ENCODE assay signal across 13 cellular contexts in genomic region chrX:8737883-8738282, GRCh38. TPM values are rescaled to one million over a fixed set of nuclear protein-coding genes. Genes with fewer than 3 reads are reported as not detected.
DNase-seq lines count a peak whose midpoint lies in the region; ATAC-seq and TF ChIP-seq lines count a peak whose summit lies in the region.
"Had no signal": no experiment of that assay in that cellular context is flagged by ENCODE, and none has a peak within 500 bp of the region (broad histone marks: within the 10 kb centered on the region; RNA-seq: fewer than 3 reads in every experiment).

No MANE protein-coding gene starts in this region.

- H3K27me3 ChIP-seq in psoas muscle (ENCODE audit: insufficient read depth in 3 of 3, low read length in 2 of 3), result peaks cover 0 to 4% (median 0%) of the 10 kb centered on the region in 3 donors
- peaks cover 0 to 4% (median 0%) of the 10 kb centered on the region in 3 donors for H3K27me3 ChIP-seq in skeletal muscle tissue (ENCODE audit: control insufficient read depth in 3 of 3, insufficient read depth in 3 of 3, low read length in 3 of 3)
- H3K27me3 ChIP-seq: BE2C had no signal

- no peaks in the 10 kb centered on the region for H3K36me3 Mint-ChIP-seq in progenitor cell of endocrine pancreas (ENCODE audit: insufficient read depth)
- H3K36me3 Mint-ChIP-seq: CD14-positive monocyte; CD4-positive, alpha-beta memory T cell; CD4-positive, CD25-positive, alpha-beta regulatory T cell; CD8-positive, alpha-beta memory T cell had no signal

- TF ChIP-seq CTCF in psoas muscle (IDR thresholded peaks at IDR 0.05) (no peak), progenitor cell of endocrine pancreas (IDR thresholded peaks at IDR 0.05; ENCODE audit: unreplicated experiment) (no peak)

- peak in 3 of 4 donors; percentile 63 to 81 (median 66) for ATAC-seq in psoas muscle

- 35 to 71% (median 47%) methylated on average over 9 of the region's 9 CpGs for WGBS in psoas muscle, 3 donors

- H3K9me3 ChIP-seq in psoas muscle (no peaks in the 10 kb centered on the region), skeletal muscle tissue (ENCODE audit: control insufficient read depth in 3 of 3, low read length in 3 of 3) (no peaks in the 10 kb centered on the region)
- H3K9me3 ChIP-seq: BE2C, BLaER1 had no signal

- peaks cover 2% of the 10 kb centered on the region for H3K4me1 Mint-ChIP-seq in progenitor cell of endocrine pancreas (ENCODE audit: low read depth)

- DNase-seq in NCI-H69 (lab: John Stamatoyannopoulos, UW) (peak; percentile 27), psoas muscle (no peak), progenitor cell of endocrine pancreas (ENCODE audit: low spot score, unreplicated experiment) (no peak), DMS 273 (lab: John Stamatoyannopoulos, UW; ENCODE audit: unreplicated experiment) (no peak)
- DNase-seq: 8988T, GF-D8 had no signal

- peak overlapping the region; percentile 21 for H3K4me3 ChIP-seq in psoas muscle
- peak overlapping the region in 2 of 3 donors; percentile 29 to 35 for H3K4me3 ChIP-seq in skeletal muscle tissue (ENCODE audit: low read length in 3 of 3)
- H3K4me3 ChIP-seq: BLaER1 had no signal

- H3K27me3 Mint-ChIP-seq in progenitor cell of endocrine pancreas, result peaks cover 40% of the 10 kb centered on the region

- no peak overlapping the region for H3K27ac Mint-ChIP-seq in progenitor cell of endocrine pancreas
- H3K27ac Mint-ChIP-seq: CD14-positive monocyte; CD4-positive, alpha-beta memory T cell; CD4-positive, CD25-positive, alpha-beta regulatory T cell; CD8-positive, alpha-beta memory T cell had no signal

- intact Hi-C loops in psoas muscle (cut with DNase I), result loop anchor here in 1 of 2 donors (5.0 kb wide), 1 partner anchor 741 kb away; no protein-coding TSS in a partner anchor

- peak overlapping the region; percentile 32 to 51 (median 33) for H3K9ac ChIP-seq in skeletal muscle tissue (ENCODE audit: low read depth in 1 of 3, low read length in 3 of 3)
- H3K9ac ChIP-seq: BLaER1 had no signal

- H3K4me3 Mint-ChIP-seq in progenitor cell of endocrine pancreas (ENCODE audit: low read depth), result no peak overlapping the region
- H3K4me3 Mint-ChIP-seq: CD14-positive monocyte; CD4-positive, alpha-beta memory T cell; CD4-positive, CD25-positive, alpha-beta regulatory T cell; CD8-positive, alpha-beta memory T cell had no signal

- no peaks in the 10 kb centered on the region for H3K36me3 ChIP-seq in psoas muscle (ENCODE audit: insufficient read depth in 1 of 2, low read depth in 1 of 2)
- no peaks in the 10 kb centered on the region for H3K36me3 ChIP-seq in skeletal muscle tissue (ENCODE audit: control insufficient read depth in 3 of 3, insufficient read depth in 3 of 3, low read length in 3 of 3)
- H3K36me3 ChIP-seq: BE2C, BLaER1 had no signal

- no peaks in the 10 kb centered on the region for H3K9me3 Mint-ChIP-seq in progenitor cell of endocrine pancreas (ENCODE audit: low read depth)
- H3K9me3 Mint-ChIP-seq: CD4-positive, alpha-beta memory T cell; CD8-positive, alpha-beta memory T cell had no signal

- H3K4me1 ChIP-seq in psoas muscle (no peaks in the 10 kb centered on the region), skeletal muscle tissue (ENCODE audit: control insufficient read depth in 3 of 3, insufficient read depth in 3 of 3, low read length in 3 of 3) (no peaks in the 10 kb centered on the region)
- H3K4me1 ChIP-seq: BE2C, BLaER1 had no signal

- H3K27ac ChIP-seq in psoas muscle (peak overlapping the region; percentile 62), skeletal muscle tissue (ENCODE audit: low read depth, low read length) (peak overlapping the region; percentile 47)
- H3K27ac ChIP-seq: BLaER1 had no signal

RNA-seq across cellular contexts. Expression of gene ANOS1, which starts 5.9 kb away (rescaled TPM):
- total RNA-seq in psoas muscle (10 to 100 TPM in 1 of 4 donors, 1 to 10 TPM in 3; 3.4 to 11.7 (median 5.9) TPM), skeletal muscle tissue (13.0 TPM), progenitor cell of endocrine pancreas (5.9 and 6.9 TPM in 2 replicates)
- 1 to 10 TPM in 2 of 3 donors, under 1 TPM in 1; 0.55 to 2.2 (median 1.7) TPM for polyA plus RNA-seq in psoas muscle
- total RNA-seq: CD4-positive, CD25-positive, alpha-beta regulatory T cell; CD8-positive, alpha-beta memory T cell had no signal
- polyA plus RNA-seq: CD4-positive, alpha-beta memory T cell; CD4-positive, CD25-positive, alpha-beta regulatory T cell; CD8-positive, alpha-beta memory T cell had no signal
